ENCODE assay signal across 1 cellular context in genomic region chr6:82076855-82077254, GRCh38.
A peak's percentile ranks its signal among the peaks of the same experiment; 100 is the strongest.
TF ChIP-seq lines count a peak whose summit lies in the region.

No MANE protein-coding gene starts in this region.

TF ChIP-seq in HEK293, 187 proteins besides CTCF, POLR2A, EP300 and RAD21 (continued from another document):
- TF ChIP-seq ZBTB10 (tag by site-specific recombination; IDR thresholded peaks at IDR 0.05) (no peak), ZNF184 (tag by site-specific recombination; IDR thresholded peaks at IDR 0.05) (no peak), ZBTB17 (tag by site-specific recombination; IDR thresholded peaks at IDR 0.05) (peak; percentile 56; the same call in 1 of the 2 replicates), ZNF157 (tag by site-specific recombination; IDR thresholded peaks at IDR 0.05) (no peak)
